Comparison of ENCODE assay signal across 22 cellular contexts in the genomic region with DNA sequence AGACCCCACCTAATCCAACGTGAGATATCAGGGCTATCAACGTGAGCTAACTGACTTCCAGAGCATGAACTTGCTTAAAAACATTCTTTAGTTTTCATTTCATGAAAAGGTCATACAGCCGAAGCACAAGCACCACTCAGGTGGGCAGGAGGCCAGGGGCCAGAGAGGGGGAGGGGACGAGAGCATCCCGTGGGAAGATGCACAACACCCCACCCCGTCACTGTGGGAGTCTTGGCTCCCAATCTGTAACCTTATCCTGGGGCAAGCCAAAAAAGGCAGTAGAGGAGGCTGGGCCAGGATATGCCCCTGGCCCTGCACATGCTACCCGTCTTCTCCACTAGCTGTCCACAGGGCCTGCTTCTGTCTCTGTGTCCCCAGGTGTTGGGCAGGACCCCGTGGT. TPM values are rescaled to one million over a fixed set of nuclear protein-coding genes. Genes with fewer than 3 reads are reported as not detected.
DNase-seq lines count a peak whose midpoint lies in the region; ATAC-seq and TF ChIP-seq lines count a peak whose summit lies in the region.
"Had no signal": no experiment of that assay in that cellular context is flagged by ENCODE, and none has a peak within 500 bp of the region (broad histone marks: within the 10 kb centered on the region; RNA-seq: fewer than 3 reads in every experiment).

No MANE protein-coding gene starts in this region.

- POLR2A ChIA-PET in GM10248 (lab: Yijun Ruan, JAX): no interaction called here

- H3K27me3 Mint-ChIP-seq in activated T-cell treated with anti-CD3 and anti-CD28 coated beads, Interleukin-2, amount 50 U/mL, for 24 hours: no peaks in the 10 kb centered on the region
- H3K27me3 Mint-ChIP-seq in activated T-cell treated with anti-CD3 and anti-CD28 coated beads, Interleukin-2, amount 50 U/mL, for 72 hours (ENCODE audit: low read depth): no peaks in the 10 kb centered on the region
- H3K27me3 Mint-ChIP-seq in brain (no peaks in the 10 kb centered on the region), mesothelial cell of epicardium (ENCODE audit: low read depth) (no peaks in the 10 kb centered on the region), progenitor cell of endocrine pancreas (no peaks in the 10 kb centered on the region)
- no peaks in the 10 kb centered on the region for H3K27me3 Mint-ChIP-seq in stimulated activated memory B cell treated with anti-CD40 and anti-IgM and Interleukin-4, amounts not matched to agents 10 μg/mL and 1 μg/mL and 100 μg/mL, for 72 hours
- H3K27me3 Mint-ChIP-seq: activated naive CD4-positive, alpha-beta T cell treated with anti-CD3 and anti-CD28 coated beads, Interleukin-2, amount 50 U/mL, for 24 hours had no signal

- no peak for DNase-seq in activated T-cell treated with anti-CD3 and anti-CD28 coated beads, Interleukin-2, amount 50 U/mL, for 24 hours
- DNase-seq in activated T-cell treated with anti-CD3 and anti-CD28 coated beads, Interleukin-2, amount 50 U/mL, for 72 hours: no peak
- DNase-seq in mesothelial cell of epicardium (ENCODE audit: low spot score in 2 of 2, unreplicated experiment in 2 of 2) (no peak), NOMO-1 treated with DMSO at 0.1 percent for 48 hours (lab: John Stamatoyannopoulos, UW; ENCODE audit: unreplicated experiment) (no peak), GM10248 (ENCODE audit: extremely low spot score) (no peak), progenitor cell of endocrine pancreas (ENCODE audit: low spot score, unreplicated experiment) (no peak)
- DNase-seq: 8988T; activated CD4-positive, alpha-beta T cell treated with anti-CD3 and anti-CD28 coated beads for 1 hour; activated T-cell treated with anti-CD3 and anti-CD28 coated beads, Interleukin-2, amount 50 U/mL, for 48 hours; cerebellar nuclear complex; COR-L47; DND-41; HCEC 1CT; KG1; NCI-H1694; NCI-H2171 treated with DMSO at 0.1 percent for 48 hours; NCI-H69; upper lobe of left lung had no signal

- peak overlapping the region; percentile 24 for H3K27ac Mint-ChIP-seq in activated T-cell treated with anti-CD3 and anti-CD28 coated beads, Interleukin-2, amount 50 U/mL, for 24 hours
- H3K27ac Mint-ChIP-seq in activated T-cell treated with anti-CD3 and anti-CD28 coated beads, Interleukin-2, amount 50 U/mL, for 72 hours: no peak overlapping the region
- H3K27ac Mint-ChIP-seq in brain (peak overlapping the region; percentile 44 to 77 (median 64)), mesothelial cell of epicardium (peak overlapping the region; percentile 75), progenitor cell of endocrine pancreas (no peak overlapping the region)
- peak overlapping the region; percentile 84 for H3K27ac Mint-ChIP-seq in stimulated activated memory B cell treated with anti-CD40 and anti-IgM and Interleukin-4, amounts not matched to agents 10 μg/mL and 1 μg/mL and 100 μg/mL, for 72 hours

- no peak for ATAC-seq in activated T-cell treated with anti-CD3 and anti-CD28 coated beads, Interleukin-2, amount 50 U/mL, for 72 hours (replicated peaks in 1 of 2)
- no peak for ATAC-seq in stimulated activated memory B cell treated with anti-CD40 and anti-IgM and Interleukin-4, amounts not matched to agents 10 μg/mL and 1 μg/mL and 100 μg/mL, for 72 hours
- ATAC-seq: sciatic nerve had no signal

- H3K4me1 Mint-ChIP-seq in activated T-cell treated with anti-CD3 and anti-CD28 coated beads, Interleukin-2, amount 50 U/mL, for 24 hours (ENCODE audit: low read depth): peaks cover 80% of the 10 kb centered on the region
- peaks cover 82% of the 10 kb centered on the region for H3K4me1 Mint-ChIP-seq in activated T-cell treated with anti-CD3 and anti-CD28 coated beads, Interleukin-2, amount 50 U/mL, for 72 hours (ENCODE audit: low read depth)
- H3K4me1 Mint-ChIP-seq in brain (peaks cover 100% of the 10 kb centered on the region), mesothelial cell of epicardium (peaks cover 90% of the 10 kb centered on the region), progenitor cell of endocrine pancreas (ENCODE audit: low read depth) (peaks cover 78% of the 10 kb centered on the region)
- peaks cover 68% of the 10 kb centered on the region for H3K4me1 Mint-ChIP-seq in stimulated activated memory B cell treated with anti-CD40 and anti-IgM and Interleukin-4, amounts not matched to agents 10 μg/mL and 1 μg/mL and 100 μg/mL, for 72 hours

- peaks cover 25% of the 10 kb centered on the region for H3K36me3 Mint-ChIP-seq in activated T-cell treated with anti-CD3 and anti-CD28 coated beads, Interleukin-2, amount 50 U/mL, for 24 hours (ENCODE audit: low read depth)
- peaks cover 4% of the 10 kb centered on the region in 2 donors for H3K36me3 Mint-ChIP-seq in activated T-cell treated with anti-CD3 and anti-CD28 coated beads, Interleukin-2, amount 50 U/mL, for 72 hours (ENCODE audit: insufficient read depth in 2 of 2)
- H3K36me3 Mint-ChIP-seq in brain (peaks cover 38% of the 10 kb centered on the region), mesothelial cell of epicardium (peaks cover under 1% of the 10 kb centered on the region), progenitor cell of endocrine pancreas (ENCODE audit: insufficient read depth) (peaks cover 9% of the 10 kb centered on the region)
- no peaks in the 10 kb centered on the region for H3K36me3 Mint-ChIP-seq in stimulated activated memory B cell treated with anti-CD40 and anti-IgM and Interleukin-4, amounts not matched to agents 10 μg/mL and 1 μg/mL and 100 μg/mL, for 72 hours

- no peak overlapping the region for H3K4me3 Mint-ChIP-seq in activated T-cell treated with anti-CD3 and anti-CD28 coated beads, Interleukin-2, amount 50 U/mL, for 24 hours
- H3K4me3 Mint-ChIP-seq in activated T-cell treated with anti-CD3 and anti-CD28 coated beads, Interleukin-2, amount 50 U/mL, for 72 hours: no peak overlapping the region
- H3K4me3 Mint-ChIP-seq in brain (peak overlapping the region in 1 of 5 experiments; percentile 7), mesothelial cell of epicardium (no peak overlapping the region), progenitor cell of endocrine pancreas (ENCODE audit: low read depth) (no peak overlapping the region)
- no peak overlapping the region for H3K4me3 Mint-ChIP-seq in stimulated activated memory B cell treated with anti-CD40 and anti-IgM and Interleukin-4, amounts not matched to agents 10 μg/mL and 1 μg/mL and 100 μg/mL, for 72 hours
- H3K4me3 Mint-ChIP-seq: activated naive CD4-positive, alpha-beta T cell treated with anti-CD3 and anti-CD28 coated beads, Interleukin-2, amount 50 U/mL, for 24 hours had no signal

- CTCF ChIA-PET in GM10248 (lab: Yijun Ruan, JAX): no interaction called here

- TF ChIP-seq CTCF in brain (conservative IDR thresholded peaks at IDR 0.05) (no peak), mesothelial cell of epicardium (IDR thresholded peaks at IDR 0.05; ENCODE audit: unreplicated experiment) (no peak), GM10248 (IDR thresholded peaks at IDR 0.05; ENCODE audit: control extremely low read depth, extremely low read depth, low read depth, missing control alignments) (no peak), progenitor cell of endocrine pancreas (IDR thresholded peaks at IDR 0.05; ENCODE audit: unreplicated experiment) (no peak)

- no peaks in the 10 kb centered on the region for H3K9me3 Mint-ChIP-seq in activated T-cell treated with anti-CD3 and anti-CD28 coated beads, Interleukin-2, amount 50 U/mL, for 24 hours
- no peaks in the 10 kb centered on the region for H3K9me3 Mint-ChIP-seq in activated T-cell treated with anti-CD3 and anti-CD28 coated beads, Interleukin-2, amount 50 U/mL, for 72 hours
- H3K9me3 Mint-ChIP-seq in brain: no peaks in the 10 kb centered on the region
- no peaks in the 10 kb centered on the region for H3K9me3 Mint-ChIP-seq in mesothelial cell of epicardium
- H3K9me3 Mint-ChIP-seq in stimulated activated memory B cell treated with anti-CD40 and anti-IgM and Interleukin-4, amounts not matched to agents 10 μg/mL and 1 μg/mL and 100 μg/mL, for 72 hours: no peaks in the 10 kb centered on the region
- H3K9me3 Mint-ChIP-seq in progenitor cell of endocrine pancreas (ENCODE audit: low read depth): no peaks in the 10 kb centered on the region
- H3K9me3 Mint-ChIP-seq: activated naive CD4-positive, alpha-beta T cell treated with anti-CD3 and anti-CD28 coated beads, Interleukin-2, amount 50 U/mL, for 24 hours had no signal

RNA-seq across cellular contexts. Expression of gene SSBP3, which starts 31.4 kb away (rescaled TPM):
- total RNA-seq in activated T-cell treated with anti-CD3 and anti-CD28 coated beads, Interleukin-2, amount 50 U/mL, for 72 hours: 10 to 100 TPM; 70.1 to 84.9 TPM
- polyA plus RNA-seq in brain (ENCODE audit: insufficient read depth, low read depth, low replicate concordance): 197 TPM
- 171 to 188 TPM (median 172 TPM) in 3 replicates for total RNA-seq in mesothelial cell of epicardium
- 149 and 161 TPM in 2 replicates for total RNA-seq in progenitor cell of endocrine pancreas

Comparison
In these comparisons a context has a peak if more than half of its experiments do, and no peak if none do; other contexts are left out.
1. H3K27ac Mint-ChIP-seq: peak in activated T-cell treated with anti-CD3 and anti-CD28 coated beads, Interleukin-2, amount 50 U/mL, for 24 hours (single experiment), brain (5 of 5), mesothelial cell of epicardium (single experiment) and stimulated activated memory B cell treated with anti-CD40 and anti-IgM and Interleukin-4, amounts not matched to agents 10 μg/mL and 1 μg/mL and 100 μg/mL, for 72 hours (single experiment); none in activated T-cell treated with anti-CD3 and anti-CD28 coated beads, Interleukin-2, amount 50 U/mL, for 72 hours (single experiment) and progenitor cell of endocrine pancreas (single experiment).